ENCODE assay signal across 17 cellular contexts in genomic region chr17:4178651-4179050, GRCh38. TPM values are rescaled to one million over a fixed set of nuclear protein-coding genes. Genes with fewer than 3 reads are reported as not detected.
DNase-seq lines count a peak whose midpoint lies in the region; ATAC-seq, FAIRE-seq and TF ChIP-seq lines count a peak whose summit lies in the region.
"Had no signal": no experiment of that assay in that cellular context is flagged by ENCODE, and none has a peak within 500 bp of the region (broad histone marks: within the 10 kb centered on the region; RNA-seq: fewer than 3 reads in every experiment).

No MANE protein-coding gene starts in this region.

- H3K9me3 Mint-ChIP-seq in CD8-positive, alpha-beta T cell: no peaks in the 10 kb centered on the region
- H3K9me3 Mint-ChIP-seq: CD8-positive, alpha-beta memory T cell; H9 had no signal

- POLR2A ChIA-PET in CD8-positive, alpha-beta T cell (lab: Charles Lee): interaction anchor here (6.0 kb wide), 1 partner anchor 35 kb away, joined by 92 read pairs; the partner anchor contains the start of genes CYB5D2 and ZZEF1
- POLR2A ChIA-PET in endothelial cell of umbilical vein (lab: Charles Lee): no interaction called here

- no peak overlapping the region for H2AFZ ChIP-seq in endothelial cell of umbilical vein (ENCODE audit: low read depth, low read length)

- peak; percentile 15 for FAIRE-seq in endothelial cell of umbilical vein (lab: Jason Lieb, UNC)

- H3K9me1 ChIP-seq in endothelial cell of umbilical vein (replicated peaks; ENCODE audit: control insufficient read depth, extremely low read depth, insufficient read depth, low read length): no peaks in the 10 kb centered on the region

- H3K27ac ChIP-seq in CD8-positive, alpha-beta T cell (ENCODE audit: low read depth, low read length): no peak overlapping the region
- H3K27ac ChIP-seq in endothelial cell of umbilical vein (ENCODE audit: insufficient read depth, low read depth, low read length) (no peak overlapping the region), spleen (peak overlapping the region in 7 of 8 donors; percentile 14 to 81 (median 67)), transverse colon (no peak overlapping the region)

- no peak for TF ChIP-seq CTCF in CD8-positive, alpha-beta T cell (IDR thresholded peaks at IDR 0.05)
- TF ChIP-seq CTCF in endothelial cell of umbilical vein (IDR thresholded peaks at IDR 0.05; ENCODE audit: extremely low read depth in 1 of 2, insufficient read depth in 1 of 2, low read depth in 1 of 2, low read length in 2 of 2) (no peak), spleen (IDR thresholded peaks at IDR 0.05 in 8 of 11, conservative IDR thresholded peaks at IDR 0.05 in 3 of 11) (no peak), transverse colon (IDR thresholded peaks at IDR 0.05) (no peak)

- peaks cover 41% of the 10 kb centered on the region for H3K4me1 ChIP-seq in CD8-positive, alpha-beta T cell (ENCODE audit: insufficient read depth, low read length)
- no peaks in the 10 kb centered on the region for H3K4me1 ChIP-seq in endothelial cell of umbilical vein (ENCODE audit: control insufficient read depth, extremely low read depth, insufficient read depth, low read length)
- H3K4me1 ChIP-seq in spleen: peaks cover 0 to 61% (median 30%) of the 10 kb centered on the region in 6 donors
- H3K4me1 ChIP-seq in transverse colon: no peaks in the 10 kb centered on the region

- H3K27ac Mint-ChIP-seq in CD8-positive, alpha-beta T cell: peak overlapping the region; percentile 97

- H3K4me1 Mint-ChIP-seq in CD8-positive, alpha-beta T cell (ENCODE audit: low read depth): peaks cover 48% of the 10 kb centered on the region
- H3K4me1 Mint-ChIP-seq: H9 had no signal

- peaks cover 77% of the 10 kb centered on the region for H3K36me3 Mint-ChIP-seq in CD8-positive, alpha-beta T cell

- H4K20me1 ChIP-seq in endothelial cell of umbilical vein (replicated peaks; ENCODE audit: control insufficient read depth, extremely low read depth, insufficient read depth, low read length): no peaks in the 10 kb centered on the region

- H3K4me3 ChIP-seq in CD8-positive, alpha-beta T cell (ENCODE audit: low read depth, low read length): no peak overlapping the region
- H3K4me3 ChIP-seq in endothelial cell of umbilical vein (replicated peaks in 1 of 3; ENCODE audit: insufficient read depth in 1 of 3, low read depth in 1 of 3, low read length in 3 of 3) (no peak overlapping the region), spleen (peak overlapping the region in 1 of 8 donors; percentile 13), transverse colon (no peak overlapping the region)

- H3K79me2 ChIP-seq in endothelial cell of umbilical vein (ENCODE audit: control insufficient read depth, insufficient read depth, low read length): no peaks in the 10 kb centered on the region

- no peaks in the 10 kb centered on the region for H3K27me3 Mint-ChIP-seq in CD8-positive, alpha-beta T cell (ENCODE audit: low read depth)
- H3K27me3 Mint-ChIP-seq: CD8-positive, alpha-beta memory T cell had no signal

- dilution Hi-C loops in endothelial cell of umbilical vein (cut with MboI; ENCODE audit: extremely low pct_ligation_motif_present, low sequenced_read_pairs): no loop called here

- H3K9me3 ChIP-seq in CD8-positive, alpha-beta T cell (ENCODE audit: low read length): no peaks in the 10 kb centered on the region
- H3K9me3 ChIP-seq in endothelial cell of umbilical vein (replicated peaks; ENCODE audit: control insufficient read depth, insufficient read depth, low read length) (no peaks in the 10 kb centered on the region), spleen (no peaks in the 10 kb centered on the region), transverse colon (no peaks in the 10 kb centered on the region)

- no peak for TF ChIP-seq POLR2A in endothelial cell of umbilical vein (IDR thresholded peaks at IDR 0.05; ENCODE audit: low read depth, low read length)
- no peak for TF ChIP-seq POLR2A in spleen (IDR thresholded peaks at IDR 0.05)
- no peak for TF ChIP-seq POLR2A in transverse colon (IDR thresholded peaks at IDR 0.05)

- H3K27me3 ChIP-seq in CD8-positive, alpha-beta T cell (ENCODE audit: insufficient read depth, low read length): no peaks in the 10 kb centered on the region
- H3K27me3 ChIP-seq in endothelial cell of umbilical vein (ENCODE audit: control insufficient read depth in 2 of 2, insufficient read depth in 2 of 2, low read length in 2 of 2) (no peaks in the 10 kb centered on the region), spleen (replicated peaks in 1 of 7) (no peaks in the 10 kb centered on the region), transverse colon (no peaks in the 10 kb centered on the region)

- H3K36me3 ChIP-seq in CD8-positive, alpha-beta T cell (ENCODE audit: insufficient read depth, low read length): peaks cover 47% of the 10 kb centered on the region
- H3K36me3 ChIP-seq in endothelial cell of umbilical vein (ENCODE audit: control insufficient read depth in 2 of 2, extremely low read depth in 1 of 2, insufficient read depth in 2 of 2, low read length in 2 of 2) (peaks cover 11 to 52% of the 10 kb centered on the region in 2 experiments), spleen (peaks cover under 1 to 100% (median 96%) of the 10 kb centered on the region in 6 donors), transverse colon (peaks cover 0 to 89% (median 38%) of the 10 kb centered on the region in 4 donors)

- no peak overlapping the region for H3K4me2 ChIP-seq in endothelial cell of umbilical vein (ENCODE audit: insufficient read depth, low read length)

- DNase-seq in activated effector memory CD4-positive, alpha-beta T cell treated with anti-CD3 and anti-CD28 coated beads, Interleukin-2, amount 50 U/mL, for 16 hours: peak; percentile 59
- DNase-seq in activated effector memory CD4-positive, alpha-beta T cell treated with Interleukin-2 at 50 U/mL for 16 hours: no peak
- DNase-seq in CD8-positive, alpha-beta T cell: no peak
- DNase-seq in endothelial cell of umbilical vein (ENCODE audit: low read depth, low spot score) (no peak), spleen (no peak), KBM-7 (no peak), transverse colon (no peak)
- DNase-seq: ACHN; AML-193; CD8-positive, alpha-beta memory T cell; DMS79 treated with DMSO at 0.1 percent for 48 hours; H9; Karpas-422; MM.1S; NCI-H1092 treated with DMSO at 0.1 percent for 48 hours; NCI-H1694; NCI-H524 treated with DMSO at 0.1 percent for 48 hours had no signal

- intact Hi-C loops in CD8-positive, alpha-beta T cell (cut with DNase I, micrococcal nuclease): no loop called here
- intact Hi-C loops in endothelial cell of umbilical vein (cut with micrococcal nuclease): no loop called here
- intact Hi-C loops in spleen (cut with DNase I; ENCODE audit: low total_unique reads): no loop called here
- intact Hi-C loops in transverse colon (cut with DNase I; ENCODE audit: low total_unique reads): no loop called here

- H3K4me3 Mint-ChIP-seq in CD8-positive, alpha-beta T cell: no peak overlapping the region
- H3K4me3 Mint-ChIP-seq: H9 had no signal

- BruUV-seq in endothelial cell of umbilical vein (replicated peaks; lab: Mats Ljungman, UMichigan): no TSS peak

- CTCF ChIA-PET in CD8-positive, alpha-beta T cell (lab: Charles Lee): interaction anchor here (0.5 to 0.8 kb wide), 2 partner anchors 104 to 725 kb away, joined by 3 read pairs; no protein-coding TSS in a partner anchor
- CTCF ChIA-PET in endothelial cell of umbilical vein (lab: Charles Lee): interaction anchor here (1.0 kb wide), 1 partner anchor 22 kb away, joined by 5 read pairs; no protein-coding TSS in a partner anchor

- no peak for ATAC-seq in CD8-positive, alpha-beta T cell

- no peak for TF ChIP-seq EP300 in transverse colon (IDR thresholded peaks at IDR 0.05; ENCODE audit: low read depth)

- in situ Hi-C loops in KBM-7 (cut with MboI; ENCODE audit: low pct_unique_long_range_greater_than_20kb, low sequenced_read_pairs) (no loop called here), transverse colon (cut with MboI; ENCODE audit: low pct_ligation_motif_present in 1 of 4, low pct_unique_long_range_greater_than_20kb in 1 of 4, low sequenced_read_pairs in 3 of 4) (no loop called here)

- WGBS in spleen, 5 donors: 88 to 95% (median 90%) methylated on average over 15 of the region's 15 CpGs
- 95% methylated on average over 15 of the region's 15 CpGs; no CpG with 5 or more reads in 1 of the 2 donors for WGBS in transverse colon (ENCODE audit: low coverage in 1 of 2), 2 donors

- H3K9ac ChIP-seq in endothelial cell of umbilical vein (replicated peaks; ENCODE audit: extremely low read depth, insufficient read depth, low read length): no peak overlapping the region

TF ChIP-seq in endothelial cell of umbilical vein, 7 proteins besides CTCF, POLR2A, EP300 and RAD21 (continues in another document):
- TF ChIP-seq MYC (IDR thresholded peaks at IDR 0.05; ENCODE audit: low read depth, low read length): no peak
- TF ChIP-seq JUN (IDR thresholded peaks at IDR 0.05; ENCODE audit: borderline replicate concordance, insufficient read depth, insufficient read length, low read depth): no peak

RNA-seq across cellular contexts. Expression of gene CYB5D2, which starts 35.7 kb away (rescaled TPM):
- total RNA-seq in CD8-positive, alpha-beta T cell: 1 to 10 TPM; 2.4 to 4.7 TPM
- total RNA-seq in endothelial cell of umbilical vein (12.6 and 13.3 TPM in 2 replicates), spleen (10 to 100 TPM in 6 of 7 donors, 1 to 10 TPM in 1; 7.5 to 24.7 (median 16.3) TPM), transverse colon (10 to 100 TPM in 3 of 4 donors, 1 to 10 TPM in 1; 5.8 to 34.4 (median 26.3) TPM)
- polyA plus RNA-seq in endothelial cell of umbilical vein (28.4 and 30.2 TPM in 2 replicates), spleen (10 to 100 TPM in 2 of 3 donors, 1 to 10 TPM in 1; 9.7 to 14.7 (median 11.0) TPM)
- polyA plus RNA-seq in endothelial cell of umbilical vein (2011; cell fraction: cytosol; rRNA removed): 19.5 and 26.0 TPM in 2 replicates
- polyA plus RNA-seq in endothelial cell of umbilical vein (2011; cell fraction: nucleus; rRNA removed): 12.9 and 13.6 TPM in 2 replicates
- polyA plus RNA-seq in endothelial cell of umbilical vein (2012): 15.4 and 21.3 TPM in 2 replicates
- polyA minus RNA-seq in endothelial cell of umbilical vein: 16.7 and 29.4 TPM in 2 replicates
- polyA minus RNA-seq in endothelial cell of umbilical vein (2011; cell fraction: cytosol; rRNA and poly(A)+ RNA removed): 15.8 TPM
- 3.1 and 5.9 TPM in 2 replicates for polyA minus RNA-seq in endothelial cell of umbilical vein (2011; cell fraction: nucleus; rRNA and poly(A)+ RNA removed)

RNA-seq across cellular contexts. Expression of gene ZZEF1, which starts 35.8 kb away (rescaled TPM):
- total RNA-seq in CD8-positive, alpha-beta T cell: 10 to 100 TPM; 74.9 to 81.1 TPM
- total RNA-seq in endothelial cell of umbilical vein: 42.5 and 52.1 TPM in 2 replicates
- 15.7 and 20.7 TPM in 2 replicates for polyA plus RNA-seq in endothelial cell of umbilical vein
- polyA plus RNA-seq in endothelial cell of umbilical vein (2011; cell fraction: cytosol; rRNA removed): 13.4 and 14.6 TPM in 2 replicates
- polyA plus RNA-seq in endothelial cell of umbilical vein (2011; cell fraction: nucleus; rRNA removed): 78.3 and 81.2 TPM in 2 replicates
- polyA plus RNA-seq in endothelial cell of umbilical vein (2012): 28.0 and 29.1 TPM in 2 replicates
- 106 and 121 TPM in 2 replicates for polyA minus RNA-seq in endothelial cell of umbilical vein
- 19.0 TPM for polyA minus RNA-seq in endothelial cell of umbilical vein (2011; cell fraction: cytosol; rRNA and poly(A)+ RNA removed)
- 130 and 169 TPM in 2 replicates for polyA minus RNA-seq in endothelial cell of umbilical vein (2011; cell fraction: nucleus; rRNA and poly(A)+ RNA removed)
- 100 to 1,000 TPM in 6 of 7 donors, 10 to 100 TPM in 1; 70.1 to 153 (median 111) TPM for total RNA-seq in spleen
- polyA plus RNA-seq in spleen: 10 to 100 TPM in 1 of 3 donors, 1 to 10 TPM in 2; 5.3 to 12.7 (median 5.5) TPM
- 100 to 1,000 TPM; 347 to 721 (median 368) TPM for total RNA-seq in transverse colon

Comparison
In these comparisons a context has a peak if more than half of its experiments do, and no peak if none do; other contexts are left out.
1. H3K27ac ChIP-seq: peak in spleen (7 of 8); none in CD8-positive, alpha-beta T cell (single experiment), endothelial cell of umbilical vein (single experiment) and transverse colon (0 of 4).